In genomic region chr22:49810363-49811013, GRCh38 we compare ENCODE assay signal across 13 cellular contexts. TPM values are rescaled to one million over a fixed set of nuclear protein-coding genes. Genes with fewer than 3 reads are reported as not detected.
A peak's percentile ranks its signal among the peaks of the same experiment; 100 is the strongest.
DNase-seq lines count a peak whose midpoint lies in the region; ATAC-seq and TF ChIP-seq lines count a peak whose summit lies in the region.
"Had no signal": no experiment of that assay in that cellular context is flagged by ENCODE, and none has a peak within 500 bp of the region (broad histone marks: within the 10 kb centered on the region; RNA-seq: fewer than 3 reads in every experiment).

No MANE protein-coding gene starts in this region.

- H4K20me1 ChIP-seq in osteoblast (ENCODE audit: insufficient read depth, low read length) = peaks cover 80% of the 10 kb centered on the region

- H3K4me2 ChIP-seq in osteoblast (ENCODE audit: insufficient read depth, low read length) = no peak overlapping the region

- POLR2A ChIA-PET in Caco-2 (lab: Charles Lee) = no interaction called here

- H3K4me3 ChIP-seq in Caco-2 (ENCODE audit: low read depth, low read length) = no peak overlapping the region
- no peak overlapping the region for H3K4me3 ChIP-seq in osteoblast (ENCODE audit: insufficient read depth, low read length)
- H3K4me3 ChIP-seq: suprapubic skin had no signal

- no peaks in the 10 kb centered on the region for H3K4me1 ChIP-seq in Caco-2
- H3K4me1 ChIP-seq in osteoblast (ENCODE audit: insufficient read depth, low read length) = no peaks in the 10 kb centered on the region

- H3K4me1 Mint-ChIP-seq in Caco-2 (ENCODE audit: low read depth, unreplicated experiment) (peaks cover 15% of the 10 kb centered on the region), chondrocyte (ENCODE audit: low read depth) (peaks cover 35% of the 10 kb centered on the region)

- H3K27me3 ChIP-seq in Caco-2 (replicated peaks; ENCODE audit: control insufficient read depth, insufficient read depth, low read length) (no peaks in the 10 kb centered on the region), osteoblast (ENCODE audit: insufficient read depth, low read length) (no peaks in the 10 kb centered on the region)
- H3K27me3 ChIP-seq: suprapubic skin had no signal

- ATAC-seq in HG03469 (IDR thresholded peaks at IDR 0.05; ENCODE audit: unreplicated experiment) (no peak), HG03196 (IDR thresholded peaks at IDR 0.05; ENCODE audit: unreplicated experiment) (no peak)
- ATAC-seq: left colon had no signal

- H3K9me3 ChIP-seq in Caco-2 (no peaks in the 10 kb centered on the region), osteoblast (ENCODE audit: low read depth, low read length) (no peaks in the 10 kb centered on the region)
- H3K9me3 ChIP-seq: suprapubic skin had no signal

- no peak for DNase-seq in Caco-2
- peak; percentile 14 for DNase-seq in MV-4-11 (lab: John Stamatoyannopoulos, UW)
- no peak for DNase-seq in chondrocyte (ENCODE audit: low spot score)
- DNase-seq in osteoblast (ENCODE audit: insufficient read length, low spot score, missing footprints) = peak; percentile 19
- DNase-seq in caudate nucleus (lab: John Stamatoyannopoulos, UW) = no peak
- DNase-seq: activated CD4-positive, CD25-positive, alpha-beta regulatory T cell; left colon; NCI-H187 had no signal

- H3K36me3 ChIP-seq in Caco-2 (ENCODE audit: control insufficient read depth, insufficient read depth, low read length) (no peaks in the 10 kb centered on the region; the same call in 1 of the 2 replicates), osteoblast (ENCODE audit: insufficient read depth, low read length) (peaks cover 9% of the 10 kb centered on the region)

- intact Hi-C loops in Caco-2 (cut with micrococcal nuclease; ENCODE audit: unreplicated experiment) = no loop called here

- no peak overlapping the region for H2AFZ ChIP-seq in osteoblast (ENCODE audit: low read length)

- H3K9me3 Mint-ChIP-seq in Caco-2 (ENCODE audit: unreplicated experiment) (no peaks in the 10 kb centered on the region), chondrocyte (ENCODE audit: low read depth) (no peaks in the 10 kb centered on the region)

- no TSS peak for BruUV-seq in Caco-2 (replicated peaks; lab: Mats Ljungman, UMichigan)

- H3K27ac Mint-ChIP-seq in Caco-2 (ENCODE audit: unreplicated experiment) (peak overlapping the region; percentile 63), chondrocyte (ENCODE audit: unreplicated experiment) (peak overlapping the region; percentile 1)
- H3K27ac Mint-ChIP-seq: nephron had no signal

- CTCF ChIA-PET in Caco-2 (lab: Charles Lee) = no interaction called here

- H3K4me3 Mint-ChIP-seq in Caco-2 (ENCODE audit: unreplicated experiment) (no peak overlapping the region), chondrocyte (ENCODE audit: unreplicated experiment) (no peak overlapping the region)
- H3K4me3 Mint-ChIP-seq: brain, nephron had no signal

- H3K27me3 Mint-ChIP-seq in Caco-2 (ENCODE audit: insufficient read depth, unreplicated experiment) (no peaks in the 10 kb centered on the region), chondrocyte (ENCODE audit: low read depth) (no peaks in the 10 kb centered on the region)

- H3K27ac ChIP-seq in osteoblast (ENCODE audit: low read depth, low read length) (no peak overlapping the region), caudate nucleus (ENCODE audit: low read depth, low read length) (no peak overlapping the region)
- H3K27ac ChIP-seq: suprapubic skin had no signal

- H3K36me3 Mint-ChIP-seq in Caco-2 (ENCODE audit: insufficient read depth, unreplicated experiment) (peaks cover 76% of the 10 kb centered on the region), chondrocyte (ENCODE audit: low read depth) (peaks cover 7% of the 10 kb centered on the region)

- peaks cover 99% of the 10 kb centered on the region for H3K79me2 ChIP-seq in osteoblast (ENCODE audit: insufficient read depth, low read length)

- TF ChIP-seq CTCF in Caco-2 (IDR thresholded peaks at IDR 0.05; ENCODE audit: insufficient read depth in 1 of 2, low read depth in 1 of 2, low read length in 1 of 2, severe bottlenecking in 1 of 2, unreplicated experiment in 1 of 2) = no peak
- no peak for TF ChIP-seq CTCF in chondrocyte (IDR thresholded peaks at IDR 0.05)
- no peak for TF ChIP-seq CTCF in osteoblast (IDR thresholded peaks at IDR 0.05; ENCODE audit: extremely low read depth, low read depth, low read length)

RNA-seq across cellular contexts. Expression of gene BRD1, which starts 17.2 kb away (rescaled TPM):
- total RNA-seq in Caco-2 (2022) = 46.9 and 48.3 TPM in 2 replicates
- 27.7 to 29.5 TPM (median 29.5 TPM) in 3 replicates for total RNA-seq in chondrocyte
- 23.5 and 25.9 TPM in 2 replicates for total RNA-seq in osteoblast

RNA-seq across cellular contexts. Expression of gene ZBED4, which starts 43.2 kb away (rescaled TPM):
- total RNA-seq in Caco-2 (2022) (17.3 TPM in 2 replicates), chondrocyte (15.3 to 17.6 TPM (median 17.6 TPM) in 3 replicates), osteoblast (8.0 and 8.3 TPM in 2 replicates)

Comparison
In these comparisons a context has a peak if more than half of its experiments do, and no peak if none do; other contexts are left out.
1. DNase-seq: peak in MV-4-11 (single experiment) and osteoblast (single experiment); none in Caco-2 (0 of 2), chondrocyte (single experiment) and caudate nucleus (0 of 61).